25 cellular contexts compared by ENCODE assay signal in the genomic region with DNA sequence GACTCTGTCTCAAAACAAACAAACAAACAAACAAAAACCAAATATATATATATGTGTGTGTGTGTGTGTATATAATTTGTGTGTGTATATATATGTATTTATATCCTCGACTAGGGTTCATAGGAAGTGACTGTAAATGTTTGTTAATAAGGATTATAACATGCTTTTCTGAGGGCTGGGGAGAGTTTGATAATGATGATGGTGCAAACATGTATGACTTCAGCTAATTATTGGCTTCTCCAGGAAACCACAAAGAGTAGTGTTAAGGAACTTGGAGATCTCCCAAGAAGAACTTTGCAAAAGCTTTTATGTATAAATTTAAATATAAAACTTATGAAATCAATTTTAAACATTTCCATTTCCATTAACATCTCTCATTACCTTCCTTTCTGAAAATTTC. TPM values are rescaled to one million over a fixed set of nuclear protein-coding genes. Genes with fewer than 3 reads are reported as not detected.
"Had no signal": no experiment of that assay in that cellular context is flagged by ENCODE, and none has a peak within 500 bp of the region (broad histone marks: within the 10 kb centered on the region; RNA-seq: fewer than 3 reads in every experiment).

No MANE protein-coding gene starts in this region.

- H3K9ac ChIP-seq: KMS-11, SK-N-SH had no signal

- H3K27me3 ChIP-seq: SJSA1 had no signal

- DNase-seq: MM.1S, NCI-H1092, NCI-H1105 treated with DMSO at 0.1 percent for 48 hours, NCI-H1417 treated with DMSO at 0.1 percent for 48 hours, NCI-H146, NCI-H1694 treated with DMSO at 0.1 percent for 48 hours, NCI-H1930, NCI-H2081, NCI-H2171, NCI-H446, NCI-H510A, NCI-H524 treated with DMSO at 0.1 percent for 48 hours, NCI-H69, NCI-H774, Right ventricle myocardium superior, RPMI8226, SIG-M5, SK-N-SH, T-helper 1 cell had no signal

- H3K27ac ChIP-seq: KMS-11, SJSA1 had no signal

- H3K4me3 ChIP-seq: K562, SJSA1 had no signal

- H3K27me3 Mint-ChIP-seq: IgD-negative memory B cell had no signal

- H3K9me3 ChIP-seq: SJSA1, SK-N-SH had no signal

- FAIRE-seq: HTR-8/SVneo, K562, RCC 7860 had no signal

- H3K27ac Mint-ChIP-seq: IgD-negative memory B cell had no signal

- H3K4me2 ChIP-seq: KMS-11, SK-N-SH had no signal

RNA-seq across cellular contexts. Expression of a gene that starts 34.4 kb away (rescaled TPM):
- total RNA-seq: SJSA1 had no signal
